38 cellular contexts compared by ENCODE assay signal in genomic region chr11:57932105-57932504, GRCh38.
"Had no signal": no experiment of that assay in that cellular context is flagged by ENCODE, and none has a peak within 500 bp of the region (broad histone marks: within the 10 kb centered on the region; RNA-seq: fewer than 3 reads in every experiment).

No MANE protein-coding gene starts in this region.

- H3K4me1 ChIP-seq: adrenal gland, ascending aorta, breast epithelium had no signal

- DNase-seq: activated effector memory CD4-positive, alpha-beta T cell treated with anti-CD3 and anti-CD28 coated beads, Interleukin-2, amount 50 U/mL, for 16 hours; activated effector memory CD4-positive, alpha-beta T cell treated with Interleukin-2 at 50 U/mL for 16 hours; activated gamma-delta T cell; activated gamma-delta T cell treated with Interleukin-2 at 50 U/mL for 16 hours; activated naive CD4-positive, alpha-beta T cell; activated naive CD4-positive, alpha-beta T cell treated with anti-CD3 and anti-CD28 coated beads for 36 hours; activated naive CD4-positive, alpha-beta T cell treated with anti-CD3 and anti-CD28 coated beads, Interleukin-2, amount 10 ng/mL, durations not matched to agents 7 days and 5 days; activated naive CD4-positive, alpha-beta T cell treated with anti-CD3 and anti-CD28 coated beads, Interleukin-2, amount 50 U/mL, for 16 hours; activated naive CD4-positive, alpha-beta T cell treated with Interleukin-2 at 50 U/mL for 16 hours; activated naive CD8-positive, alpha-beta T cell treated with anti-CD3 and anti-CD28 coated beads for 36 hours; activated naive CD8-positive, alpha-beta T cell treated with anti-CD3 and anti-CD28 coated beads, Interleukin-2, amount 10 ng/mL, durations not matched to agents 7 days and 5 days; activated naive CD8-positive, alpha-beta T cell treated with anti-CD3 and anti-CD28 coated beads, Interleukin-2, amount 50 U/mL, for 24 hours; activated T-cell treated with anti-CD3 and anti-CD28 coated beads for 4 hours; activated T-cell treated with anti-CD3 and anti-CD28 coated beads, Interleukin-2, amount 50 U/mL, for 1 hour; activated T-cell treated with anti-CD3 and anti-CD28 coated beads, Interleukin-2, amount 50 U/mL, for 4 hours; activated T-cell treated with anti-CD3 and anti-CD28 coated beads, Interleukin-2, amount 50 U/mL, for 48 hours; activated T-cell treated with anti-CD3 and anti-CD28 coated beads, Interleukin-2, amount 50 U/mL, for 72 hours; adrenal gland; amniotic stem cell; amygdala; anterior cingulate cortex; aorta; body of pancreas; brain microvascular endothelial cell; caudate nucleus; central memory CD4-positive, alpha-beta T cell; cerebellar nuclear complex had no signal

- H3K4me3 Mint-ChIP-seq: activated naive CD4-positive, alpha-beta T cell treated with anti-CD3 and anti-CD28 coated beads for 36 hours; activated naive CD4-positive, alpha-beta T cell treated with anti-CD3 and anti-CD28 coated beads, Interleukin-2, amount 10 ng/mL, durations not matched to agents 7 days and 5 days; activated naive CD4-positive, alpha-beta T cell treated with anti-CD3 and anti-CD28 coated beads, Interleukin-2, amount 50 U/mL, for 24 hours; activated naive CD8-positive, alpha-beta T cell; activated naive CD8-positive, alpha-beta T cell treated with anti-CD3 and anti-CD28 coated beads for 36 hours; activated naive CD8-positive, alpha-beta T cell treated with anti-CD3 and anti-CD28 coated beads, Interleukin-2, amount 10 ng/mL, durations not matched to agents 7 days and 5 days; activated naive CD8-positive, alpha-beta T cell treated with anti-CD3 and anti-CD28 coated beads, Interleukin-2, amount 50 U/mL, for 24 hours; activated T-cell treated with anti-CD3 and anti-CD28 coated beads, Interleukin-2, amount 50 U/mL, for 4 hours; activated T-cell treated with anti-CD3 and anti-CD28 coated beads, Interleukin-2, amount 50 U/mL, for 72 hours; activated T-helper 1 cell treated with anti-CD3 and anti-CD28 coated beads, Interleukin-12 subunit alpha, Interleukin-12 subunit beta, Interleukin-2, Interleukin-4 antibody, amounts not matched to agents 30 ng/mL and 10 ng/mL and 1 ng/mL, durations not matched to agents 14 hours and 24 hours and 36 hours; activated T-helper 17 cell treated with anti-CD3 and anti-CD28 coated beads, Interleukin-2, amount 50 U/mL, for 72 hours; brain; central memory CD8-positive, alpha-beta T cell had no signal

- H3K36me3 ChIP-seq: adrenal gland, ascending aorta, brain microvascular endothelial cell, breast epithelium, cardiac muscle cell had no signal

- H3K9me3 ChIP-seq: adrenal gland, ascending aorta, body of pancreas, breast epithelium had no signal

- H3K27ac ChIP-seq: adrenal gland, ascending aorta, body of pancreas, brain microvascular endothelial cell, breast epithelium, cardiac muscle cell had no signal

- H3K9me3 Mint-ChIP-seq: activated naive CD4-positive, alpha-beta T cell treated with anti-CD3 and anti-CD28 coated beads for 36 hours; activated naive CD4-positive, alpha-beta T cell treated with anti-CD3 and anti-CD28 coated beads, Interleukin-2, amount 10 ng/mL, durations not matched to agents 7 days and 5 days; activated naive CD4-positive, alpha-beta T cell treated with anti-CD3 and anti-CD28 coated beads, Interleukin-2, amount 50 U/mL, for 24 hours; activated naive CD4-positive, alpha-beta T cell treated with anti-CD3 and anti-CD28 coated beads, Interleukin-2, amount 50 U/mL, for 72 hours; activated naive CD8-positive, alpha-beta T cell treated with anti-CD3 and anti-CD28 coated beads for 36 hours; activated naive CD8-positive, alpha-beta T cell treated with anti-CD3 and anti-CD28 coated beads, Interleukin-2, amount 10 ng/mL, durations not matched to agents 7 days and 5 days; activated naive CD8-positive, alpha-beta T cell treated with anti-CD3 and anti-CD28 coated beads, Interleukin-2, amount 50 U/mL, for 24 hours; activated T-cell treated with anti-CD3 and anti-CD28 coated beads, Interleukin-2, amount 50 U/mL, for 4 hours; activated T-cell treated with anti-CD3 and anti-CD28 coated beads, Interleukin-2, amount 50 U/mL, for 72 hours; activated T-helper 1 cell treated with anti-CD3 and anti-CD28 coated beads, Interleukin-12 subunit alpha, Interleukin-12 subunit beta, Interleukin-2, Interleukin-4 antibody, amounts not matched to agents 30 ng/mL and 10 ng/mL and 1 ng/mL, durations not matched to agents 14 hours and 24 hours and 36 hours; activated T-helper 17 cell treated with anti-CD3 and anti-CD28 coated beads, Interleukin-2, amount 50 U/mL, for 72 hours; activated T-helper 2 cell treated with anti-CD3 and anti-CD28 coated beads, Interferon-gamma antibody, Interleukin-2, Interleukin-4, amounts not matched to agents 10 μg/mL and 5 μg/mL and 100 μg/mL, durations not matched to agents 14 hours and 24 hours and 36 hours; brain; central memory CD8-positive, alpha-beta T cell had no signal

- H3K4me1 Mint-ChIP-seq: activated naive CD4-positive, alpha-beta T cell treated with anti-CD3 and anti-CD28 coated beads, Interleukin-2, amount 10 ng/mL, durations not matched to agents 7 days and 5 days; activated naive CD4-positive, alpha-beta T cell treated with anti-CD3 and anti-CD28 coated beads, Interleukin-2, amount 50 U/mL, for 24 hours; activated naive CD8-positive, alpha-beta T cell treated with anti-CD3 and anti-CD28 coated beads for 36 hours; activated naive CD8-positive, alpha-beta T cell treated with anti-CD3 and anti-CD28 coated beads, Interleukin-2, amount 10 ng/mL, durations not matched to agents 7 days and 5 days; activated naive CD8-positive, alpha-beta T cell treated with anti-CD3 and anti-CD28 coated beads, Interleukin-2, amount 50 U/mL, for 24 hours; activated T-helper 17 cell treated with anti-CD3 and anti-CD28 coated beads, Interleukin-2, amount 50 U/mL, for 72 hours; brain; central memory CD8-positive, alpha-beta T cell had no signal

- H3K27ac Mint-ChIP-seq: activated naive CD4-positive, alpha-beta T cell treated with anti-CD3 and anti-CD28 coated beads for 36 hours; activated naive CD4-positive, alpha-beta T cell treated with anti-CD3 and anti-CD28 coated beads, Interleukin-2, amount 10 ng/mL, durations not matched to agents 7 days and 5 days; activated naive CD4-positive, alpha-beta T cell treated with anti-CD3 and anti-CD28 coated beads, Interleukin-2, amount 50 U/mL, for 24 hours; activated naive CD4-positive, alpha-beta T cell treated with anti-CD3 and anti-CD28 coated beads, Interleukin-2, amount 50 U/mL, for 72 hours; activated naive CD8-positive, alpha-beta T cell; activated naive CD8-positive, alpha-beta T cell treated with anti-CD3 and anti-CD28 coated beads for 36 hours; activated naive CD8-positive, alpha-beta T cell treated with anti-CD3 and anti-CD28 coated beads, Interleukin-2, amount 10 ng/mL, durations not matched to agents 7 days and 5 days; activated naive CD8-positive, alpha-beta T cell treated with anti-CD3 and anti-CD28 coated beads, Interleukin-2, amount 50 U/mL, for 24 hours; activated T-cell treated with anti-CD3 and anti-CD28 coated beads, Interleukin-2, amount 50 U/mL, for 72 hours; activated T-helper 1 cell treated with anti-CD3 and anti-CD28 coated beads, Interleukin-12 subunit alpha, Interleukin-12 subunit beta, Interleukin-2, Interleukin-4 antibody, amounts not matched to agents 30 ng/mL and 10 ng/mL and 1 ng/mL, durations not matched to agents 14 hours and 24 hours and 36 hours; activated T-helper 17 cell treated with anti-CD3 and anti-CD28 coated beads, Interleukin-2, amount 50 U/mL, for 72 hours; activated T-helper 2 cell treated with anti-CD3 and anti-CD28 coated beads, Interferon-gamma antibody, Interleukin-2, Interleukin-4, amounts not matched to agents 10 μg/mL and 5 μg/mL and 100 μg/mL, durations not matched to agents 14 hours and 24 hours and 36 hours; brain had no signal

- H3K27me3 ChIP-seq: adrenal gland, ascending aorta, body of pancreas, brain microvascular endothelial cell, breast epithelium, cardiac muscle cell had no signal

- H3K4me3 ChIP-seq: adrenal gland, ascending aorta, body of pancreas, breast epithelium, cardiac muscle cell had no signal

- ATAC-seq: activated naive CD4-positive, alpha-beta T cell treated with anti-CD3 and anti-CD28 coated beads, Interleukin-2, amount 50 U/mL, for 72 hours; activated naive CD8-positive, alpha-beta T cell treated with anti-CD3 and anti-CD28 coated beads, Interleukin-2, amount 50 U/mL, for 24 hours; activated T-cell treated with anti-CD3 and anti-CD28 coated beads, Interleukin-2, amount 50 U/mL, for 4 hours; activated T-cell treated with anti-CD3 and anti-CD28 coated beads, Interleukin-2, amount 50 U/mL, for 72 hours; activated T-helper 17 cell treated with anti-CD3 and anti-CD28 coated beads, Interleukin-2, amount 50 U/mL, for 72 hours; body of pancreas had no signal

- H3K36me3 Mint-ChIP-seq: activated naive CD4-positive, alpha-beta T cell treated with anti-CD3 and anti-CD28 coated beads, Interleukin-2, amount 10 ng/mL, durations not matched to agents 7 days and 5 days; activated naive CD4-positive, alpha-beta T cell treated with anti-CD3 and anti-CD28 coated beads, Interleukin-2, amount 50 U/mL, for 24 hours; activated naive CD4-positive, alpha-beta T cell treated with anti-CD3 and anti-CD28 coated beads, Interleukin-2, amount 50 U/mL, for 72 hours; activated naive CD8-positive, alpha-beta T cell; activated naive CD8-positive, alpha-beta T cell treated with anti-CD3 and anti-CD28 coated beads for 36 hours; activated naive CD8-positive, alpha-beta T cell treated with anti-CD3 and anti-CD28 coated beads, Interleukin-2, amount 10 ng/mL, durations not matched to agents 7 days and 5 days; brain had no signal

- H3K27me3 Mint-ChIP-seq: activated naive CD4-positive, alpha-beta T cell treated with anti-CD3 and anti-CD28 coated beads, Interleukin-2, amount 10 ng/mL, durations not matched to agents 7 days and 5 days; activated naive CD8-positive, alpha-beta T cell treated with anti-CD3 and anti-CD28 coated beads for 36 hours had no signal
